ENCODE assay signal across 8 cellular contexts in the genomic region with DNA sequence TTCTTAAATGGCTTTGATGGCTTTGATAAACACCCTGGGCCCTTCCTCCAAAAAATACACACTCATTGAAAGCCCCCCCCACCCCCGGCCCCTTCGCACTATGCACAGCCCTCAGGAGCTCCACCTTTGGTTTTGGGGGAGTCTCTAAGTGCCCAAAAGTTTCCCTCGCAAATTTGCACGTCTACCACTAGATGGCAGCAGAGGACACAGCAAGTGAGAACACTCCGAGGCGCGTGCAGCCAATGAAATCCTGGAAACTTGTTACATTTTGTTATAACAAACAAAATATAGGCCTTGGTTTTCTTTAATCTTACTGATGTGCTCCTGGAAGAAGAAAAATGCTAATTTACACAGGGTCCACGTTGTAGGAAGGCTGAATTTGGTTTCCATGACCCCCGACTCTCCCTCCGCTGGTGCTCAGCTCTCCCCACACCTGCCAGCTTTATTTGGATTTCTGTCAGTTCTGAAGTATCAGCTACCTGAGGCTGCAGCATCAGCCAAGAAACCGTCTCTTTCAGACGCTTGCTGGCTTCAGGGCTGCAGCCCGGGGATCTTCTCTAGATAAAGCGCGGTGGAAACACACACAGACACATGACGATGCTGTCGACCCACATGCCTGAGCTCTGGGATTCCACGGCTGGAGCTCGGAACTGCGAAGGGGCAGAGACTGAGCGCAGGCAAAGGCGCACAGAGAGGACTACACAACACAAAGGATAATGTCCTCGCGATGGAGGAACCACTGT.
DNase-seq lines count a peak whose midpoint lies in the region; ATAC-seq and TF ChIP-seq lines count a peak whose summit lies in the region.

No MANE protein-coding gene starts in this region.

- no peak overlapping the region for H3K4me3 Mint-ChIP-seq in CD8-positive, alpha-beta T cell
- no peak overlapping the region for H3K4me3 Mint-ChIP-seq in central memory CD8-positive, alpha-beta T cell

- no peaks in the 10 kb centered on the region for H3K4me1 Mint-ChIP-seq in CD8-positive, alpha-beta T cell (ENCODE audit: low read depth)
- H3K4me1 Mint-ChIP-seq in central memory CD8-positive, alpha-beta T cell, result peaks cover 6% of the 10 kb centered on the region

- H3K27me3 ChIP-seq in CD8-positive, alpha-beta T cell (ENCODE audit: insufficient read depth, low read length), result peaks cover 3% of the 10 kb centered on the region

- no peak overlapping the region for H3K27ac Mint-ChIP-seq in CD8-positive, alpha-beta T cell
- no peak overlapping the region for H3K27ac Mint-ChIP-seq in central memory CD8-positive, alpha-beta T cell (ENCODE audit: low read depth)

- no peaks in the 10 kb centered on the region for H3K9me3 Mint-ChIP-seq in CD8-positive, alpha-beta T cell
- no peaks in the 10 kb centered on the region for H3K9me3 Mint-ChIP-seq in central memory CD8-positive, alpha-beta T cell

- CTCF ChIA-PET in CD8-positive, alpha-beta T cell (lab: Charles Lee), result interaction anchor here (0.5 to 7.6 kb wide), 54 partner anchors 10 to 529 kb away, joined by 3 to 74 read pairs (median 4); a partner anchor contains a TSS

- peaks cover 17% of the 10 kb centered on the region for H3K27me3 Mint-ChIP-seq in CD8-positive, alpha-beta T cell (ENCODE audit: low read depth)
- H3K27me3 Mint-ChIP-seq in central memory CD8-positive, alpha-beta T cell, result peaks cover 29% of the 10 kb centered on the region

- peak; percentile 68 for TF ChIP-seq CTCF in CD8-positive, alpha-beta T cell (IDR thresholded peaks at IDR 0.05)

- intact Hi-C loops in CD8-positive, alpha-beta T cell (cut with DNase I, micrococcal nuclease), result loop anchor here (1.0 to 10.0 kb wide), 5 partner anchors 214 to 579 kb away; no protein-coding TSS in a partner anchor
- intact Hi-C loops in left colon (cut with DNase I, micrococcal nuclease), result loop anchor here in 1 of 2 donors (5.0 kb wide), 1 partner anchor 372 kb away; no protein-coding TSS in a partner anchor

- no peaks in the 10 kb centered on the region for H3K36me3 ChIP-seq in CD8-positive, alpha-beta T cell (ENCODE audit: insufficient read depth, low read length)

- DNase-seq in CD8-positive, alpha-beta T cell, result peak; percentile 16 to 77 (median 55)
- DNase-seq in NCI-H2107 (lab: John Stamatoyannopoulos, UW) (peak; percentile 59), left colon (peak in 1 of 2 donors; percentile 48)
- DNase-seq in activated CD4-positive, CD25-positive, alpha-beta regulatory T cell (lab: John Stamatoyannopoulos, UW), result peak in 3 of 4 experiments; percentile 23 to 29 (median 25)
- DNase-seq in central memory CD8-positive, alpha-beta T cell (ENCODE audit: low spot score in 2 of 2), result peak in 1 of 2 donors; percentile 45
- DNase-seq in stimulated activated CD4-positive, alpha-beta T cell treated with anti-CD3 and anti-CD28 coated beads, Interleukin-4, amount 100 ng/mL, for 24 hours, result peak; percentile 67

- H3K4me1 ChIP-seq in CD8-positive, alpha-beta T cell (ENCODE audit: insufficient read depth, low read length), result peaks cover 5% of the 10 kb centered on the region

- peak; percentile 77 for ATAC-seq in CD8-positive, alpha-beta T cell
- ATAC-seq in GM21737 (IDR thresholded peaks at IDR 0.05; ENCODE audit: unreplicated experiment) (peak; percentile 74), left colon (peak; percentile 48), GM18858 (IDR thresholded peaks at IDR 0.05; ENCODE audit: unreplicated experiment) (no peak)
- peak; percentile 58 for ATAC-seq in central memory CD8-positive, alpha-beta T cell (replicated peaks; ENCODE audit: extremely low read depth, poor library complexity, severe bottlenecking)

- H3K27ac ChIP-seq in CD8-positive, alpha-beta T cell (ENCODE audit: low read depth, low read length), result no peak overlapping the region

- no peak overlapping the region for H3K4me3 ChIP-seq in CD8-positive, alpha-beta T cell (ENCODE audit: low read depth, low read length)

- H3K9me3 ChIP-seq in CD8-positive, alpha-beta T cell (ENCODE audit: low read length), result no peaks in the 10 kb centered on the region

- POLR2A ChIA-PET in CD8-positive, alpha-beta T cell (lab: Charles Lee), result no interaction called here

- H3K36me3 Mint-ChIP-seq in CD8-positive, alpha-beta T cell, result no peaks in the 10 kb centered on the region
- H3K36me3 Mint-ChIP-seq in central memory CD8-positive, alpha-beta T cell (ENCODE audit: insufficient read depth), result peaks cover 2% of the 10 kb centered on the region
